Comparison of ENCODE assay signal across 3 cellular contexts in genomic region chr9:115098226-115098965, GRCh38.
TF ChIP-seq lines count a peak whose summit lies in the region.

No MANE protein-coding gene starts in this region.

TF ChIP-seq in liver, 16 proteins besides CTCF, POLR2A, EP300 and RAD21:
- TF ChIP-seq ZBTB33 (IDR thresholded peaks at IDR 0.05) = no peak
- no peak for TF ChIP-seq ATF3 (IDR thresholded peaks at IDR 0.05)
- TF ChIP-seq, protein P1, sequence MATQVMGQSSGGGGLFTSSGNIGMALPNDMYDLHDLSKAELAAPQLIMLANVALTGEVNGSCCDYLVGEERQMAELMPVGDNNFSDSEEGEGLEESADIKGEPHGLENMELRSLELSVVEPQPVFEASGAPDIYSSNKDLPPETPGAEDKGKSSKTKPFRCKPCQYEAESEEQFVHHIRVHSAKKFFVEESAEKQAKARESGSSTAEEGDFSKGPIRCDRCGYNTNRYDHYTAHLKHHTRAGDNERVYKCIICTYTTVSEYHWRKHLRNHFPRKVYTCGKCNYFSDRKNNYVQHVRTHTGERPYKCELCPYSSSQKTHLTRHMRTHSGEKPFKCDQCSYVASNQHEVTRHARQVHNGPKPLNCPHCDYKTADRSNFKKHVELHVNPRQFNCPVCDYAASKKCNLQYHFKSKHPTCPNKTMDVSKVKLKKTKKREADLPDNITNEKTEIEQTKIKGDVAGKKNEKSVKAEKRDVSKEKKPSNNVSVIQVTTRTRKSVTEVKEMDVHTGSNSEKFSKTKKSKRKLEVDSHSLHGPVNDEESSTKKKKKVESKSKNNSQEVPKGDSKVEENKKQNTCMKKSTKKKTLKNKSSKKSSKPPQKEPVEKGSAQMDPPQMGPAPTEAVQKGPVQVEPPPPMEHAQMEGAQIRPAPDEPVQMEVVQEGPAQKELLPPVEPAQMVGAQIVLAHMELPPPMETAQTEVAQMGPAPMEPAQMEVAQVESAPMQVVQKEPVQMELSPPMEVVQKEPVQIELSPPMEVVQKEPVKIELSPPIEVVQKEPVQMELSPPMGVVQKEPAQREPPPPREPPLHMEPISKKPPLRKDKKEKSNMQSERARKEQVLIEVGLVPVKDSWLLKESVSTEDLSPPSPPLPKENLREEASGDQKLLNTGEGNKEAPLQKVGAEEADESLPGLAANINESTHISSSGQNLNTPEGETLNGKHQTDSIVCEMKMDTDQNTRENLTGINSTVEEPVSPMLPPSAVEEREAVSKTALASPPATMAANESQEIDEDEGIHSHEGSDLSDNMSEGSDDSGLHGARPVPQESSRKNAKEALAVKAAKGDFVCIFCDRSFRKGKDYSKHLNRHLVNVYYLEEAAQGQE (IDR thresholded peaks at IDR 0.05) = peak; percentile 3
- TF ChIP-seq JUND (IDR thresholded peaks at IDR 0.05) = peak in 1 of 2 donors; percentile 6
- TF ChIP-seq RXRA (IDR thresholded peaks at IDR 0.05) = no peak
- peak; percentile 26 for TF ChIP-seq FOXA2 (IDR thresholded peaks at IDR 0.05)
- peak; percentile 17 to 58 for TF ChIP-seq HNF4A (conservative IDR thresholded peaks at IDR 0.05)
TF ChIP-seq in liver: peak in this region for 4.

TF ChIP-seq in HepG2, 621 proteins besides CTCF, POLR2A, EP300 and RAD21:
- TF ChIP-seq ZHX1 (CRISPR knock-in tag; IDR thresholded peaks at IDR 0.05; ENCODE audit: low read depth) (no peak), EHMT2 (IDR thresholded peaks at IDR 0.05; ENCODE audit: borderline replicate concordance, low read depth, low read length) (no peak), RBAK (CRISPR knock-in tag; IDR thresholded peaks at IDR 0.05) (no peak), PCBP1 (IDR thresholded peaks at IDR 0.05; ENCODE audit: borderline replicate concordance, low read depth, low read length) (no peak), ZNF766 (CRISPR knock-in tag; IDR thresholded peaks at IDR 0.05; ENCODE audit: borderline replicate concordance) (no peak), ZBTB10 (CRISPR knock-in tag; IDR thresholded peaks at IDR 0.05; ENCODE audit: borderline replicate concordance) (no peak), ATRX (CRISPR knock-in tag; IDR thresholded peaks at IDR 0.05; ENCODE audit: borderline replicate concordance) (no peak)
- TF ChIP-seq, protein P2, sequence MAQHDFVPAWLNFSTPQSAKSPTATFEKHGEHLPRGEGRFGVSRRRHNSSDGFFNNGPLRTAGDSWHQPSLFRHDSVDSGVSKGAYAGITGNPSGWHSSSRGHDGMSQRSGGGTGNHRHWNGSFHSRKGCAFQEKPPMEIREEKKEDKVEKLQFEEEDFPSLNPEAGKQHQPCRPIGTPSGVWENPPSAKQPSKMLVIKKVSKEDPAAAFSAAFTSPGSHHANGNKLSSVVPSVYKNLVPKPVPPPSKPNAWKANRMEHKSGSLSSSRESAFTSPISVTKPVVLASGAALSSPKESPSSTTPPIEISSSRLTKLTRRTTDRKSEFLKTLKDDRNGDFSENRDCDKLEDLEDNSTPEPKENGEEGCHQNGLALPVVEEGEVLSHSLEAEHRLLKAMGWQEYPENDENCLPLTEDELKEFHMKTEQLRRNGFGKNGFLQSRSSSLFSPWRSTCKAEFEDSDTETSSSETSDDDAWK (CRISPR knock-in tag; IDR thresholded peaks at IDR 0.05) = no peak

TF ChIP-seq in GM12891, 5 proteins besides CTCF, POLR2A, EP300 and RAD21:
- no peak for TF ChIP-seq POLR2AphosphoS5 (IDR thresholded peaks at IDR 0.05; ENCODE audit: low read depth, low read length)
- TF ChIP-seq POU2F2 (IDR thresholded peaks at IDR 0.05; ENCODE audit: low read depth, low read length) = no peak
- TF ChIP-seq PAX5 (IDR thresholded peaks at IDR 0.05; ENCODE audit: insufficient read depth, low read length, severe bottlenecking) = no peak
- TF ChIP-seq SPI1 (IDR thresholded peaks at IDR 0.05; ENCODE audit: low read depth, low read length) = no peak
- no peak for TF ChIP-seq TAF1 (IDR thresholded peaks at IDR 0.05; ENCODE audit: low read depth, low read length)
